In the genomic region with DNA sequence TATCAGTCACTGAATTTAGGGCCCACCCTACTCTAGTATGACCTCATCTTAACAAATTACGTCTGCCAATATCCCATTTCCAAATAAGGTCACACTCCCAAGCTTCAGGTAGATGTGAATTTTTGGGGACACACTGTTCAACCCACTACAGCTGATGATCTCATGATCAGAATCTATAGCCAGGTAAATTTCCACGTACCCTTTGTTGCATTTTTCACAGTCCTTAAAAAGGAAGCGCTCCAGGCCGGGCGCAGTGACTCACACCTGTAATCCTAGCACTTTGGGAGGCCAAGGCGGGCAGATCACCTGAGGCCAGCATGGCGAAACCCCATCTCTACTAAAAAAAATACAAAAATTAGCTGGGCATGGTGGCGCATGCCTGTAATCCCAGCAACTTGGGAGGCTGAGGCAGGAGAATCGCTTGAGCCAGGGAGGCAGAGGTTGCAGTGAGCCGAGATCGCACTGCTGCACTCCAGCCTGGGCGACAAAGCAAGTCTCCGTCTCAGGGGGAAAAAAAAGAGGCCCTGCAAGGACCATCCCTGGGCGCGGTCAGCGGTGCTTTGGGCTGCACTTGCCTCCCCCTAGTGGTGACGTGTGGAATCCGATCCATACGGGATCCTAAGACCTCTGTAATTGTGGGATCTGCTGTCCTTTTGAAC, we compare ENCODE assay signal across 8 cellular contexts. TPM values are rescaled to one million over a fixed set of nuclear protein-coding genes. Genes with fewer than 3 reads are reported as not detected.
A peak's percentile ranks its signal among the peaks of the same experiment; 100 is the strongest.
DNase-seq lines count a peak whose midpoint lies in the region; ATAC-seq and TF ChIP-seq lines count a peak whose summit lies in the region.
"Not testable (repeated sequence)": the region's sequence is repeated elsewhere in the genome, so short reads cannot be mapped to it uniquely, and the experiment has no call there.

No MANE protein-coding gene starts in this region.

- intact Hi-C loops in breast epithelium (cut with DNase I; ENCODE audit: low total_unique reads); left ventricle myocardium superior (cut with micrococcal nuclease); thyroid gland (cut with DNase I): not testable (repeated sequence)

- H3K9ac ChIP-seq in OCI-LY3 (ENCODE audit: low read length) = not testable (repeated sequence)

- peaks cover 19% of the 10 kb centered on the region for H3K4me1 ChIP-seq in OCI-LY3 (ENCODE audit: low read length)
- not testable (repeated sequence) for H3K4me1 ChIP-seq in breast epithelium, thyroid gland

- CTCF ChIA-PET in activated CD4-positive, alpha-beta T cell treated with anti-CD3 and anti-CD28 coated beads, Interleukin-2, amount 10 ng/mL, durations not matched to agents 7 days and 5 days (lab: Charles Lee) = interaction anchor here (1.0 to 2.3 kb wide), 3 partner anchors 9 to 225 kb away, joined by 3 to 13 read pairs (median 4); no protein-coding TSS in a partner anchor

- peaks cover 66% of the 10 kb centered on the region for H3K36me3 Mint-ChIP-seq in activated CD4-positive, alpha-beta T cell treated with anti-CD3 and anti-CD28 coated beads, Interleukin-2, amount 10 ng/mL, durations not matched to agents 7 days and 5 days (ENCODE audit: low read depth)

- not testable (repeated sequence) for H3K4me3 ChIP-seq in LNCaP clone FGC (ENCODE audit: low read depth, low read length); OCI-LY3 (ENCODE audit: low read length); breast epithelium; thyroid gland (replicated peaks in 1 of 3)

- not testable (repeated sequence) for H3K27me3 ChIP-seq in OCI-LY3 (ENCODE audit: low read depth, low read length); breast epithelium; thyroid gland

- WGBS in thyroid gland, 2 donors = 45% methylated on average over 19 of the region's 19 CpGs

- H3K27ac ChIP-seq in OCI-LY3 (ENCODE audit: low read length); thyroid gland: not testable (repeated sequence)
- peak overlapping the region in 1 of 2 donors; percentile 34 for H3K27ac ChIP-seq in breast epithelium

- peak; percentile 86 for DNase-seq in ELR (ENCODE audit: low read depth)
- DNase-seq in LNCaP clone FGC (ENCODE audit: low read depth) = not testable (repeated sequence)
- DNase-seq in activated CD4-positive, alpha-beta T cell treated with anti-CD3 and anti-CD28 coated beads, Interleukin-2, amount 10 ng/mL, durations not matched to agents 7 days and 5 days = peak; percentile 67
- peak in 1 of 2 donors; percentile 68 for DNase-seq in breast epithelium (ENCODE audit: low spot score in 2 of 2)
- DNase-seq in left ventricle myocardium superior = peak; percentile 81
- peak; percentile 44 for DNase-seq in omental fat pad (ENCODE audit: low spot score)
- peak; percentile 55 to 64 for DNase-seq in thyroid gland

- H4K20me1 ChIP-seq in OCI-LY3 (ENCODE audit: insufficient read depth, low read length) = not testable (repeated sequence)

- not testable (repeated sequence) for H2AFZ ChIP-seq in OCI-LY3 (ENCODE audit: low read depth, low read length)

- H3K9me3 ChIP-seq in OCI-LY3 (ENCODE audit: insufficient read depth, low read length); breast epithelium; thyroid gland: not testable (repeated sequence)

- not testable (repeated sequence) for H3K9me3 Mint-ChIP-seq in activated CD4-positive, alpha-beta T cell treated with anti-CD3 and anti-CD28 coated beads, Interleukin-2, amount 10 ng/mL, durations not matched to agents 7 days and 5 days

- peak; percentile 85 for ATAC-seq in left ventricle myocardium superior
- ATAC-seq in omental fat pad (ENCODE audit: low FRiP score) = not testable (repeated sequence)

- H3K27me3 Mint-ChIP-seq in activated CD4-positive, alpha-beta T cell treated with anti-CD3 and anti-CD28 coated beads, Interleukin-2, amount 10 ng/mL, durations not matched to agents 7 days and 5 days = not testable (repeated sequence)

- H3K36me3 ChIP-seq in OCI-LY3 (replicated peaks; ENCODE audit: low read depth, low read length) = peaks cover 11% of the 10 kb centered on the region
- not testable (repeated sequence) for H3K36me3 ChIP-seq in breast epithelium, thyroid gland

- TF ChIP-seq POLR2A in breast epithelium (IDR thresholded peaks at IDR 0.05); thyroid gland (IDR thresholded peaks at IDR 0.05): not testable (repeated sequence)

- peaks cover 38% of the 10 kb centered on the region for H3K4me1 Mint-ChIP-seq in activated CD4-positive, alpha-beta T cell treated with anti-CD3 and anti-CD28 coated beads, Interleukin-2, amount 10 ng/mL, durations not matched to agents 7 days and 5 days

- TF ChIP-seq CTCF in LNCaP clone FGC (IDR thresholded peaks at IDR 0.05; ENCODE audit: control insufficient read depth, extremely low read depth, insufficient read depth) = peak; percentile 53
- peak; percentile 78 for TF ChIP-seq CTCF in OCI-LY3 (IDR thresholded peaks at IDR 0.05; ENCODE audit: low read depth, low read length)
- TF ChIP-seq CTCF in breast epithelium (IDR thresholded peaks at IDR 0.05) = peak; percentile 56 to 90 (median 85)
- peak in 2 of 3 donors; percentile 44 to 88 for TF ChIP-seq CTCF in omental fat pad (IDR thresholded peaks at IDR 0.05)
- peak; percentile 45 to 90 (median 62) for TF ChIP-seq CTCF in thyroid gland (IDR thresholded peaks at IDR 0.05)

- peak overlapping the region; percentile 77 for H3K27ac Mint-ChIP-seq in activated CD4-positive, alpha-beta T cell treated with anti-CD3 and anti-CD28 coated beads, Interleukin-2, amount 10 ng/mL, durations not matched to agents 7 days and 5 days

- H3K79me2 ChIP-seq in OCI-LY3 (ENCODE audit: low read length) = not testable (repeated sequence)

- POLR2A ChIA-PET in activated CD4-positive, alpha-beta T cell treated with anti-CD3 and anti-CD28 coated beads, Interleukin-2, amount 10 ng/mL, durations not matched to agents 7 days and 5 days (lab: Charles Lee) = not testable (repeated sequence)

- H3K4me2 ChIP-seq in OCI-LY3 (ENCODE audit: low read length) = not testable (repeated sequence)

- H3K4me3 Mint-ChIP-seq in activated CD4-positive, alpha-beta T cell treated with anti-CD3 and anti-CD28 coated beads, Interleukin-2, amount 10 ng/mL, durations not matched to agents 7 days and 5 days = not testable (repeated sequence)

RNA-seq across cellular contexts. Expression of a gene that starts 20.1 kb away (rescaled TPM):
- total RNA-seq in activated CD4-positive, alpha-beta T cell treated with anti-CD3 and anti-CD28 coated beads, Interleukin-2, amount 10 ng/mL, durations not matched to agents 7 days and 5 days = 10 to 100 TPM; 52.7 to 56.2 TPM
- total RNA-seq in breast epithelium (100 to 1,000 TPM in 1 of 3 donors, 10 to 100 TPM in 2; 62.9 to 114 (median 86.9) TPM), left ventricle myocardium superior (4.9 TPM), omental fat pad (100 to 1,000 TPM in 1 of 4 donors, 10 to 100 TPM in 3; 46.3 to 107 (median 65.3) TPM), thyroid gland (10 to 100 TPM; 36.8 to 87.3 (median 56.1) TPM)
